3 cellular contexts compared by ENCODE assay signal in the genomic region with DNA sequence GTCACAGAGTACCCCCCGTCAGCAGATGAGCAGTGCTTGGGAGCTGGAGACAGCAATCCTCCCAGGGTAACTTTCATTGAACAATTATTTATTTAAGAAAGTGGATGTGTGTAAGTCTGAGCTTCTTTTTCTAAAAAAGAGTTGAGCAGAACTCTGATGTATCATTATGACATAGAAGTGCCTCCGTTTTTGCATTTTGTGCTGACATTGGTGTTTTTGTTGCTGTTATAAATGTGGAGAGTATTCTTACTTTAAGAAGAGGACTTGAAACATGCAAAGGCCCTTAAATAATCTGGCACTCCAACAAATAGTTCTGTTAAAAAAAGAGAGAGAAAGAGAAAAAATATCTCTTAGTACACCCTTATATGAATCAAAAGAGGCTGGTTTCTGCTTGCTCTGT.
TF ChIP-seq lines count a peak whose summit lies in the region.

No MANE protein-coding gene starts in this region.

TF ChIP-seq in A549, 52 proteins besides CTCF, POLR2A, EP300 and RAD21:
- TF ChIP-seq MAFK (IDR thresholded peaks at IDR 0.05; ENCODE audit: partially characterized antibody): peak; percentile 81
- no peak for TF ChIP-seq ZNF302 (CRISPR knock-in tag; IDR thresholded peaks at IDR 0.05)
- no peak for TF ChIP-seq ZC3H11A (IDR thresholded peaks at IDR 0.05)
- TF ChIP-seq ZSCAN20 (CRISPR knock-in tag; IDR thresholded peaks at IDR 0.05): no peak
- no peak for TF ChIP-seq ZFP36 (IDR thresholded peaks at IDR 0.05; ENCODE audit: borderline replicate concordance, partially characterized antibody)
- TF ChIP-seq TP53 (CRISPR knock-in tag; IDR thresholded peaks at IDR 0.05): no peak
- TF ChIP-seq, protein P1, sequence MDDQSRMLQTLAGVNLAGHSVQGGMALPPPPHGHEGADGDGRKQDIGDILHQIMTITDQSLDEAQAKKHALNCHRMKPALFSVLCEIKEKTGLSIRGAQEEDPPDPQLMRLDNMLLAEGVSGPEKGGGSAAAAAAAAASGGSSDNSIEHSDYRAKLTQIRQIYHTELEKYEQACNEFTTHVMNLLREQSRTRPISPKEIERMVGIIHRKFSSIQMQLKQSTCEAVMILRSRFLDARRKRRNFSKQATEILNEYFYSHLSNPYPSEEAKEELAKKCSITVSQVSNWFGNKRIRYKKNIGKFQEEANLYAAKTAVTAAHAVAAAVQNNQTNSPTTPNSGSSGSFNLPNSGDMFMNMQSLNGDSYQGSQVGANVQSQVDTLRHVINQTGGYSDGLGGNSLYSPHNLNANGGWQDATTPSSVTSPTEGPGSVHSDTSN (IDR thresholded peaks at IDR 0.05): no peak
- TF ChIP-seq KDM1A (IDR thresholded peaks at IDR 0.05; ENCODE audit: low read depth): no peak
- TF ChIP-seq RNF2 (IDR thresholded peaks at IDR 0.05; ENCODE audit: borderline replicate concordance, low read depth): no peak

TF ChIP-seq in GM23338, 12 proteins besides CTCF, POLR2A, EP300 and RAD21 (continues in another document):
- no peak for TF ChIP-seq ZNF331 (CRISPR knock-in tag; IDR thresholded peaks at IDR 0.05; ENCODE audit: low read depth)
- no peak for TF ChIP-seq EZH2phosphoT487 (IDR thresholded peaks at IDR 0.05; ENCODE audit: unreplicated experiment)
- TF ChIP-seq POLR2AphosphoS5 (IDR thresholded peaks at IDR 0.05; ENCODE audit: low read depth): no peak
- TF ChIP-seq NANOG (IDR thresholded peaks at IDR 0.05; ENCODE audit: borderline replicate concordance): no peak
- no peak for TF ChIP-seq EZH2 (IDR thresholded peaks at IDR 0.05; ENCODE audit: low read depth, unreplicated experiment)
- TF ChIP-seq, protein P2, sequence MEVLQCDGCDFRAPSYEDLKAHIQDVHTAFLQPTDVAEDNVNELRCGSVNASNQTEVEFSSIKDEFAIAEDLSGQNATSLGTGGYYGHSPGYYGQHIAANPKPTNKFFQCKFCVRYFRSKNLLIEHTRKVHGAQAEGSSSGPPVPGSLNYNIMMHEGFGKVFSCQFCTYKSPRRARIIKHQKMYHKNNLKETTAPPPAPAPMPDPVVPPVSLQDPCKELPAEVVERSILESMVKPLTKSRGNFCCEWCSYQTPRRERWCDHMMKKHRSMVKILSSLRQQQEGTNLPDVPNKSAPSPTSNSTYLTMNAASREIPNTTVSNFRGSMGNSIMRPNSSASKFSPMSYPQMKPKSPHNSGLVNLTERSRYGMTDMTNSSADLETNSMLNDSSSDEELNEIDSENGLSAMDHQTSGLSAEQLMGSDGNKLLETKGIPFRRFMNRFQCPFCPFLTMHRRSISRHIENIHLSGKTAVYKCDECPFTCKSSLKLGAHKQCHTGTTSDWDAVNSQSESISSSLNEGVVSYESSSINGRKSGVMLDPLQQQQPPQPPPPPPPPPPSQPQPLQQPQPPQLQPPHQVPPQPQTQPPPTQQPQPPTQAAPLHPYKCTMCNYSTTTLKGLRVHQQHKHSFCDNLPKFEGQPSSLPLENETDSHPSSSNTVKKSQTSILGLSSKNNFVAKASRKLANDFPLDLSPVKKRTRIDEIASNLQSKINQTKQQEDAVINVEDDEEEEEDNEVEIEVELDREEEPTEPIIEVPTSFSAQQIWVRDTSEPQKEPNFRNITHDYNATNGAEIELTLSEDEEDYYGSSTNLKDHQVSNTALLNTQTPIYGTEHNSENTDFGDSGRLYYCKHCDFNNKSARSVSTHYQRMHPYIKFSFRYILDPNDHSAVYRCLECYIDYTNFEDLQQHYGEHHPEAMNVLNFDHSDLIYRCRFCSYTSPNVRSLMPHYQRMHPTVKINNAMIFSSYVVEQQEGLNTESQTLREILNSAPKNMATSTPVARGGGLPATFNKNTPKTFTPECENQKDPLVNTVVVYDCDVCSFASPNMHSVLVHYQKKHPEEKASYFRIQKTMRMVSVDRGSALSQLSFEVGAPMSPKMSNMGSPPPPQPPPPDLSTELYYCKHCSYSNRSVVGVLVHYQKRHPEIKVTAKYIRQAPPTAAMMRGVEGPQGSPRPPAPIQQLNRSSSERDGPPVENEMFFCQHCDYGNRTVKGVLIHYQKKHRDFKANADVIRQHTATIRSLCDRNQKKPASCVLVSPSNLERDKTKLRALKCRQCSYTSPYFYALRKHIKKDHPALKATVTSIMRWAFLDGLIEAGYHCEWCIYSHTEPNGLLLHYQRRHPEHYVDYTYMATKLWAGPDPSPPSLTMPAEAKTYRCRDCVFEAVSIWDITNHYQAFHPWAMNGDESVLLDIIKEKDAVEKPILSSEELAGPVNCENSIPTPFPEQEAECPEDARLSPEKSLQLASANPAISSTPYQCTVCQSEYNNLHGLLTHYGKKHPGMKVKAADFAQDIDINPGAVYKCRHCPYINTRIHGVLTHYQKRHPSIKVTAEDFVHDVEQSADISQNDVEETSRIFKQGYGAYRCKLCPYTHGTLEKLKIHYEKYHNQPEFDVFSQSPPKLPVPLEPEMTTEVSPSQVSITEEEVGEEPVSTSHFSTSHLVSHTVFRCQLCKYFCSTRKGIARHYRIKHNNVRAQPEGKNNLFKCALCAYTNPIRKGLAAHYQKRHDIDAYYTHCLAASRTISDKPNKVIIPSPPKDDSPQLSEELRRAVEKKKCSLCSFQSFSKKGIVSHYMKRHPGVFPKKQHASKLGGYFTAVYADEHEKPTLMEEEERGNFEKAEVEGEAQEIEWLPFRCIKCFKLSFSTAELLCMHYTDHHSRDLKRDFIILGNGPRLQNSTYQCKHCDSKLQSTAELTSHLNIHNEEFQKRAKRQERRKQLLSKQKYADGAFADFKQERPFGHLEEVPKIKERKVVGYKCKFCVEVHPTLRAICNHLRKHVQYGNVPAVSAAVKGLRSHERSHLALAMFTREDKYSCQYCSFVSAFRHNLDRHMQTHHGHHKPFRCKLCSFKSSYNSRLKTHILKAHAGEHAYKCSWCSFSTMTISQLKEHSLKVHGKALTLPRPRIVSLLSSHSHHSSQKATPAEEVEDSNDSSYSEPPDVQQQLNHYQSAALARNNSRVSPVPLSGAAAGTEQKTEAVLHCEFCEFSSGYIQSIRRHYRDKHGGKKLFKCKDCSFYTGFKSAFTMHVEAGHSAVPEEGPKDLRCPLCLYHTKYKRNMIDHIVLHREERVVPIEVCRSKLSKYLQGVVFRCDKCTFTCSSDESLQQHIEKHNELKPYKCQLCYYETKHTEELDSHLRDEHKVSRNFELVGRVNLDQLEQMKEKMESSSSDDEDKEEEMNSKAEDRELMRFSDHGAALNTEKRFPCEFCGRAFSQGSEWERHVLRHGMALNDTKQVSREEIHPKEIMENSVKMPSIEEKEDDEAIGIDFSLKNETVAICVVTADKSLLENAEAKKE (CRISPR knock-in tag; IDR thresholded peaks at IDR 0.05): no peak
- TF ChIP-seq STAT1 (IDR thresholded peaks at IDR 0.05; ENCODE audit: unreplicated experiment): no peak
- TF ChIP-seq, protein P3, sequence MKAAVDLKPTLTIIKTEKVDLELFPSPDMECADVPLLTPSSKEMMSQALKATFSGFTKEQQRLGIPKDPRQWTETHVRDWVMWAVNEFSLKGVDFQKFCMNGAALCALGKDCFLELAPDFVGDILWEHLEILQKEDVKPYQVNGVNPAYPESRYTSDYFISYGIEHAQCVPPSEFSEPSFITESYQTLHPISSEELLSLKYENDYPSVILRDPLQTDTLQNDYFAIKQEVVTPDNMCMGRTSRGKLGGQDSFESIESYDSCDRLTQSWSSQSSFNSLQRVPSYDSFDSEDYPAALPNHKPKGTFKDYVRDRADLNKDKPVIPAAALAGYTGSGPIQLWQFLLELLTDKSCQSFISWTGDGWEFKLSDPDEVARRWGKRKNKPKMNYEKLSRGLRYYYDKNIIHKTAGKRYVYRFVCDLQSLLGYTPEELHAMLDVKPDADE (IDR thresholded peaks at IDR 0.05): no peak
- TF ChIP-seq CREB1 (CRISPR knock-in tag; IDR thresholded peaks at IDR 0.05; ENCODE audit: low read depth): no peak

TF ChIP-seq in K562, 482 proteins besides CTCF, POLR2A, EP300 and RAD21:
- TF ChIP-seq ZNF316 (IDR thresholded peaks at IDR 0.05): peak; percentile 33; the same call in 1 of the 2 replicates
- TF ChIP-seq, protein P4, sequence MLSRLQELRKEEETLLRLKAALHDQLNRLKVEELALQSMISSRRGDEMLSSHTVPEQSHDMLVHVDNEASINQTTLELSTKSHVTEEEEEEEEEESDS (CRISPR knock-in tag; IDR thresholded peaks at IDR 0.05): no peak
